Comparison of ENCODE assay signal across 8 cellular contexts in the genomic region with DNA sequence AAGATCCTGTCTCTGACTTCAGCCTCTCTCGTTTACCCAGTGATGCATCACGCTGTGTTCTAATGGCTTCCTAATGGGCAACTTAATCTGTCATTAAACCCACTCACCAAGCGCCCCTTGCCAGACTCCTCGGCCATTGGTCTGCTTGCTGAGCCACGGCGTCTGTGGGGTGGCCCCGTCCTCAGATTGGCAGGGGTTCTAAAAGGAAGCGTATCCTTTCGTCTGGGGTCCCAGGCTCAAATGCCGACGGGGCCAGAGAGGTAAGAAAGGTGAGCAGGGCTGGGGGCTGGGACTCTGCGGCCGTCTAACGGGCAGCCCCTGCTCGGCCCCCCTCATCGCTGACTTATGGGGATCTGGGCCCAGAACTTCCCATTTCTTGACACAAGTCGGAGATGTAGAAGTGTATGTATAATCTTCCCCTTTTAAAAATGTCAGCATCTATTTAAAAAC.
DNase-seq lines count a peak whose midpoint lies in the region; FAIRE-seq and TF ChIP-seq lines count a peak whose summit lies in the region.

No MANE protein-coding gene starts in this region.

- no peak overlapping the region for H3K9ac ChIP-seq in HUES48 (ENCODE audit: low read depth, low read length)
- peak overlapping the region; percentile 89 for H3K9ac ChIP-seq in mesenchymal stem cell (ENCODE audit: low read length)

- H3K36me3 ChIP-seq in A673 (ENCODE audit: insufficient read depth, low read length, poor library complexity, severe bottlenecking): no peaks in the 10 kb centered on the region
- H3K36me3 ChIP-seq in HUES48 (ENCODE audit: control insufficient read depth, insufficient read depth, low read length): no peaks in the 10 kb centered on the region
- no peaks in the 10 kb centered on the region for H3K36me3 ChIP-seq in mesenchymal stem cell (ENCODE audit: control insufficient read depth in 1 of 2, insufficient read depth in 2 of 2, low read depth in 1 of 2, low read length in 2 of 2)

- peak overlapping the region; percentile 20 for H2AFZ ChIP-seq in mesenchymal stem cell (ENCODE audit: low read depth, low read length)

- peak overlapping the region; percentile 80 for H3K4me2 ChIP-seq in mesenchymal stem cell (ENCODE audit: low read length, poor library complexity, severe bottlenecking)

- no peak overlapping the region for H2BK120ac ChIP-seq in mesenchymal stem cell (ENCODE audit: low read depth, low read length)

- H3K27ac ChIP-seq in A673 (ENCODE audit: low read depth, low read length, poor library complexity, severe bottlenecking): no peak overlapping the region
- no peak overlapping the region for H3K27ac ChIP-seq in HUES48 (ENCODE audit: low read depth, low read length)
- H3K27ac ChIP-seq in mesenchymal stem cell (ENCODE audit: low read length, poor library complexity, severe bottlenecking): no peak overlapping the region

- H3K27me3 Mint-ChIP-seq in activated T-helper 2 cell treated with anti-CD3 and anti-CD28 coated beads, Interferon-gamma antibody, Interleukin-2, Interleukin-4, amounts not matched to agents 10 μg/mL and 5 μg/mL and 100 μg/mL, durations not matched to agents 14 hours and 24 hours and 36 hours (ENCODE audit: low read depth): peaks cover 12% of the 10 kb centered on the region

- H3K4me1 Mint-ChIP-seq in activated T-helper 2 cell treated with anti-CD3 and anti-CD28 coated beads, Interferon-gamma antibody, Interleukin-2, Interleukin-4, amounts not matched to agents 10 μg/mL and 5 μg/mL and 100 μg/mL, durations not matched to agents 14 hours and 24 hours and 36 hours (ENCODE audit: low read depth): peaks cover 25% of the 10 kb centered on the region

- H2BK5ac ChIP-seq in mesenchymal stem cell (ENCODE audit: low read depth, low read length, poor library complexity, severe bottlenecking): no peak overlapping the region

- BruUV-seq in A673 (replicated peaks; lab: Mats Ljungman, UMichigan): no TSS peak

- FAIRE-seq in RCC 7860 (lab: Jason Lieb, UNC): no peak

- H3K23ac ChIP-seq in mesenchymal stem cell (ENCODE audit: low read length in 2 of 2): no peak overlapping the region

- peak overlapping the region in 1 of 2 experiments; percentile 61 for H3K18ac ChIP-seq in mesenchymal stem cell (ENCODE audit: low read depth in 1 of 2, low read length in 2 of 2)

- CTCF ChIA-PET in A673 (lab: Charles Lee): no interaction called here

- H4K91ac ChIP-seq in mesenchymal stem cell (ENCODE audit: low read length): peak overlapping the region; percentile 18

- H3K4me3 Mint-ChIP-seq in activated T-helper 2 cell treated with anti-CD3 and anti-CD28 coated beads, Interferon-gamma antibody, Interleukin-2, Interleukin-4, amounts not matched to agents 10 μg/mL and 5 μg/mL and 100 μg/mL, durations not matched to agents 14 hours and 24 hours and 36 hours (ENCODE audit: low read depth): peak overlapping the region; percentile 76

- H3K4me1 ChIP-seq in A673 (ENCODE audit: insufficient read depth, low read length, poor library complexity, severe bottlenecking) (no peaks in the 10 kb centered on the region), HUES48 (ENCODE audit: control insufficient read depth, insufficient read depth, low read length) (no peaks in the 10 kb centered on the region), mesenchymal stem cell (ENCODE audit: control insufficient read depth, insufficient read depth, low read depth, low read length) (peaks cover 3% of the 10 kb centered on the region)

- 7% methylated on average over 15 of the region's 17 CpGs for WGBS in mesenchymal stem cell

- H3K4ac ChIP-seq in mesenchymal stem cell (ENCODE audit: low read depth in 1 of 2, low read length in 2 of 2): no peak overlapping the region

- intact Hi-C loops in A673 (cut with micrococcal nuclease; ENCODE audit: unreplicated experiment): no loop called here
- intact Hi-C loops in activated T-helper 2 cell treated with anti-CD3 and anti-CD28 coated beads, Interferon-gamma antibody, Interleukin-2, Interleukin-4, amounts not matched to agents 10 μg/mL and 5 μg/mL and 100 μg/mL, durations not matched to agents 14 hours and 24 hours and 36 hours (cut with micrococcal nuclease): loop anchor here (5.0 kb wide), 2 partner anchors 37 to 118 kb away; no protein-coding TSS in a partner anchor

- H3K14ac ChIP-seq in mesenchymal stem cell (ENCODE audit: low read length in 2 of 2): no peak overlapping the region

- H3K4me3 ChIP-seq in A673 (ENCODE audit: low read depth, low read length, poor library complexity, severe bottlenecking) (peak overlapping the region; percentile 32), HUES48 (ENCODE audit: low read depth, low read length) (peak overlapping the region; percentile 63), mesenchymal stem cell (ENCODE audit: insufficient read depth in 1 of 2, low read depth in 1 of 2, low read length in 2 of 2) (peak overlapping the region; percentile 30 to 75)

- peak overlapping the region; percentile 21 to 32 for H2BK12ac ChIP-seq in mesenchymal stem cell (ENCODE audit: low read length in 2 of 2)

- no peaks in the 10 kb centered on the region for H3K27me3 ChIP-seq in A673 (replicated peaks; ENCODE audit: insufficient read depth, low read depth, low read length, poor library complexity)
- H3K27me3 ChIP-seq in HUES48 (ENCODE audit: control insufficient read depth, insufficient read depth, low read length): peaks cover 29% of the 10 kb centered on the region
- peaks cover 42 to 78% of the 10 kb centered on the region in 2 experiments for H3K27me3 ChIP-seq in mesenchymal stem cell (ENCODE audit: control insufficient read depth in 1 of 2, insufficient read depth in 1 of 2, low read length in 2 of 2)

- POLR2A ChIA-PET in A673 (lab: Charles Lee; ENCODE audit: low non-redundant PET): no interaction called here

- H3K79me1 ChIP-seq in mesenchymal stem cell (replicated peaks; ENCODE audit: low read length, poor library complexity, severe bottlenecking): no peaks in the 10 kb centered on the region

- no peak overlapping the region for H4K8ac ChIP-seq in mesenchymal stem cell (ENCODE audit: low read length)

- no peaks in the 10 kb centered on the region for H3K9me3 ChIP-seq in A673 (ENCODE audit: low read depth, low read length, poor library complexity, severe bottlenecking)
- no peaks in the 10 kb centered on the region for H3K9me3 ChIP-seq in HUES48 (ENCODE audit: control insufficient read depth, insufficient read depth, low read length)
- no peaks in the 10 kb centered on the region for H3K9me3 ChIP-seq in mesenchymal stem cell (ENCODE audit: control insufficient read depth, low read length)

- H3K27ac Mint-ChIP-seq in activated T-helper 2 cell treated with anti-CD3 and anti-CD28 coated beads, Interferon-gamma antibody, Interleukin-2, Interleukin-4, amounts not matched to agents 10 μg/mL and 5 μg/mL and 100 μg/mL, durations not matched to agents 14 hours and 24 hours and 36 hours: peak overlapping the region; percentile 77

- H3K36me3 Mint-ChIP-seq in activated T-helper 2 cell treated with anti-CD3 and anti-CD28 coated beads, Interferon-gamma antibody, Interleukin-2, Interleukin-4, amounts not matched to agents 10 μg/mL and 5 μg/mL and 100 μg/mL, durations not matched to agents 14 hours and 24 hours and 36 hours (ENCODE audit: low read depth): no peaks in the 10 kb centered on the region

- no peak for DNase-seq in A673 (ENCODE audit: low spot score)
- DNase-seq in activated T-helper 2 cell treated with anti-CD3 and anti-CD28 coated beads, Interferon-gamma antibody, Interleukin-2, Interleukin-4, amounts not matched to agents 10 μg/mL and 5 μg/mL and 100 μg/mL, durations not matched to agents 14 hours and 24 hours and 36 hours (ENCODE audit: low spot score): no peak
- DNase-seq in mesenchymal stem cell: peak; percentile 11
- DNase-seq in kidney tubule cell (ENCODE audit: low spot score): no peak
- DNase-seq in GM19238 (ENCODE audit: insufficient read length, low spot score): no peak
- DNase-seq in RCC 7860 (ENCODE audit: low spot score): no peak
- DNase-seq in NCI-H2107 (lab: John Stamatoyannopoulos, UW): no peak

- no peak for TF ChIP-seq CTCF in A673 (conservative IDR thresholded peaks at IDR 0.05; ENCODE audit: low read depth, low read length)

- H3K9me3 Mint-ChIP-seq in activated T-helper 2 cell treated with anti-CD3 and anti-CD28 coated beads, Interferon-gamma antibody, Interleukin-2, Interleukin-4, amounts not matched to agents 10 μg/mL and 5 μg/mL and 100 μg/mL, durations not matched to agents 14 hours and 24 hours and 36 hours: no peaks in the 10 kb centered on the region

- H2BK15ac ChIP-seq in mesenchymal stem cell (ENCODE audit: low read depth, poor library complexity, severe bottlenecking): peak overlapping the region; percentile 77

- H2AK5ac ChIP-seq in mesenchymal stem cell (ENCODE audit: low read length, severe bottlenecking): no peak overlapping the region
